Comparison of ENCODE assay signal across 27 cellular contexts in the genomic region with DNA sequence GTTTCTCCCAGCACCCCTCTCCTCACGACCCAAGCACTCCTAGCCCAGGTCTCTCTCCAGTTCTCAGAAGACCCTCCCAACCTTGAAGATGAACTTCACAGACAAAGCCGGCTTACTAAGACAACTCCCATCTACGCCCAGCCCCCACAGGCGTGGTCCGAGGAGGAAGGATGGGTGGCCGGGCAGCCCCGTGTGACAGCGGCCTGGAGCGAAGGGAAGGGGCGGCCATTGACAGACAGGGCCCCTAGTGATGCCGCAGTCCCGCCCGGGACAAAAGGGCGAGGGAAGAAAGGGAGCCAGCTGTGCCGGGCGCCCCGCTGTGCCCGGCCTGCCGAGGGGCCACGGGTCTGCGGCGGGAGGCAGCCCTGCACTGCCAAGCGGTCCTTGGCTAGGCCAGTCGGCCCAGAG. TPM values are rescaled to one million over a fixed set of nuclear protein-coding genes. Genes with fewer than 3 reads are reported as not detected.
A peak's percentile ranks its signal among the peaks of the same experiment; 100 is the strongest.
DNase-seq lines count a peak whose midpoint lies in the region; ATAC-seq, FAIRE-seq and TF ChIP-seq lines count a peak whose summit lies in the region.
"Had no signal": no experiment of that assay in that cellular context is flagged by ENCODE, and none has a peak within 500 bp of the region (broad histone marks: within the 10 kb centered on the region; RNA-seq: fewer than 3 reads in every experiment).

No MANE protein-coding gene starts in this region.

- no peak overlapping the region for H3K4me2 ChIP-seq in SK-N-SH
- H3K4me2 ChIP-seq in endothelial cell of umbilical vein (ENCODE audit: insufficient read depth, low read length): no peak overlapping the region

- no peak overlapping the region for H3K4me3 ChIP-seq in SK-N-SH (ENCODE audit: low read depth in 2 of 2, low read length in 1 of 2)
- H3K4me3 ChIP-seq in endothelial cell of umbilical vein (replicated peaks in 1 of 3; ENCODE audit: insufficient read depth in 1 of 3, low read depth in 1 of 3, low read length in 3 of 3): no peak overlapping the region

- no peaks in the 10 kb centered on the region for H3K9me1 ChIP-seq in endothelial cell of umbilical vein (replicated peaks; ENCODE audit: control insufficient read depth, extremely low read depth, insufficient read depth, low read length)

- DNase-seq in SK-N-SH (peak; percentile 42), endothelial cell of umbilical vein (ENCODE audit: low read depth, low spot score) (no peak), neural crest cell (ENCODE audit: low read depth, low spot score) (no peak), NCI-H1092 (lab: John Stamatoyannopoulos, UW) (no peak), NCI-H1694 treated with DMSO at 0.1 percent for 48 hours (lab: John Stamatoyannopoulos, UW) (no peak), GM10266 (ENCODE audit: extremely low spot score) (no peak)
- DNase-seq: CD4-positive, alpha-beta memory T cell; DMS79 treated with DMSO at 0.1 percent for 48 hours; GDM1; GOT3; HFFc6; NCI-H1105 treated with DMSO at 0.1 percent for 48 hours; NCI-H187 treated with DMSO at 0.1 percent for 48 hours; NCI-H446; NCI-H69; NK-92 treated with Interleukin-12 subunit alpha and Interleukin-12 subunit beta, amount 100 ng/mL, for 24 hours; SIG-M5 had no signal

- H2AFZ ChIP-seq in SK-N-SH (ENCODE audit: low read depth): no peak overlapping the region
- no peak overlapping the region for H2AFZ ChIP-seq in endothelial cell of umbilical vein (ENCODE audit: low read depth, low read length)

- no peak for FAIRE-seq in endothelial cell of umbilical vein (lab: Jason Lieb, UNC)
- FAIRE-seq: GM12891, GM18507 had no signal

- no peaks in the 10 kb centered on the region for H3K36me3 ChIP-seq in SK-N-SH (replicated peaks in 1 of 2; ENCODE audit: control insufficient read depth in 1 of 2, insufficient read depth in 2 of 2, low read length in 1 of 2)
- H3K36me3 ChIP-seq in endothelial cell of umbilical vein (ENCODE audit: control insufficient read depth in 2 of 2, extremely low read depth in 1 of 2, insufficient read depth in 2 of 2, low read length in 2 of 2): no peaks in the 10 kb centered on the region

- CTCF ChIA-PET in SK-N-SH (lab: Yijun Ruan, JAX) (interaction anchor here (1.0 to 2.4 kb wide), 2 partner anchors 10 to 238 kb away, joined by 3 to 6 read pairs; no protein-coding TSS in a partner anchor), endothelial cell of umbilical vein (lab: Charles Lee) (no interaction called here)

- no TSS peak for BruUV-seq in endothelial cell of umbilical vein (replicated peaks; lab: Mats Ljungman, UMichigan)

- H3K9me3 ChIP-seq in SK-N-SH: no peaks in the 10 kb centered on the region
- no peaks in the 10 kb centered on the region for H3K9me3 ChIP-seq in endothelial cell of umbilical vein (replicated peaks; ENCODE audit: control insufficient read depth, insufficient read depth, low read length)

- H3K27ac ChIP-seq in SK-N-SH (ENCODE audit: low read depth in 2 of 2, low read length in 1 of 2) (no peak overlapping the region), endothelial cell of umbilical vein (ENCODE audit: insufficient read depth, low read depth, low read length) (no peak overlapping the region)
- H3K27ac ChIP-seq: 22Rv1 had no signal

- peaks cover 57% of the 10 kb centered on the region for H3K4me1 Mint-ChIP-seq in neural crest cell
- H3K4me1 Mint-ChIP-seq: IgD-negative memory B cell had no signal

- no peak for TF ChIP-seq POLR2A in endothelial cell of umbilical vein (IDR thresholded peaks at IDR 0.05; ENCODE audit: low read depth, low read length)

- no peaks in the 10 kb centered on the region for H3K9me3 Mint-ChIP-seq in neural crest cell
- H3K9me3 Mint-ChIP-seq: CD4-positive, alpha-beta memory T cell; HFFc6 had no signal

- peak overlapping the region; percentile 52 for H3K4me3 Mint-ChIP-seq in neural crest cell
- H3K4me3 Mint-ChIP-seq: HFFc6, IgD-negative memory B cell had no signal

- no peak for ATAC-seq in SK-N-SH treated with all-trans-retinoic acid at 6 μM for 48 hours
- no peak for ATAC-seq in GM18870 (IDR thresholded peaks at IDR 0.05; ENCODE audit: unreplicated experiment)

- H3K4me1 ChIP-seq in SK-N-SH (ENCODE audit: control insufficient read depth in 1 of 2, insufficient read depth in 2 of 2, low read depth in 1 of 2, low read length in 1 of 2) (no peaks in the 10 kb centered on the region), endothelial cell of umbilical vein (ENCODE audit: control insufficient read depth, extremely low read depth, insufficient read depth, low read length) (no peaks in the 10 kb centered on the region)

- H3K27me3 Mint-ChIP-seq in neural crest cell (ENCODE audit: low read depth): peaks cover 100% of the 10 kb centered on the region

- H4K20me1 ChIP-seq in SK-N-SH (ENCODE audit: insufficient read depth) (no peaks in the 10 kb centered on the region), endothelial cell of umbilical vein (replicated peaks; ENCODE audit: control insufficient read depth, extremely low read depth, insufficient read depth, low read length) (no peaks in the 10 kb centered on the region)

- POLR2A ChIA-PET in SK-N-SH (lab: Yijun Ruan, JAX) (no interaction called here), endothelial cell of umbilical vein (lab: Charles Lee) (no interaction called here)

- no peak for TF ChIP-seq EP300 in SK-N-SH (IDR thresholded peaks at IDR 0.05; ENCODE audit: borderline replicate concordance in 1 of 2, low read depth in 1 of 2, low read length in 1 of 2)

- intact Hi-C loops in endothelial cell of umbilical vein (cut with micrococcal nuclease): no loop called here

- no peak overlapping the region for H3K27ac Mint-ChIP-seq in neural crest cell (ENCODE audit: unreplicated experiment)
- H3K27ac Mint-ChIP-seq: CD4-positive, alpha-beta memory T cell; HFFc6 had no signal

- H3K36me3 Mint-ChIP-seq in neural crest cell (ENCODE audit: low read depth): peaks cover 5% of the 10 kb centered on the region
- H3K36me3 Mint-ChIP-seq: CD4-positive, alpha-beta memory T cell had no signal

- TF ChIP-seq RAD21 in SK-N-SH (IDR thresholded peaks at IDR 0.05; ENCODE audit: low read length): no peak

- no peak for TF ChIP-seq CTCF in SK-N-SH (IDR thresholded peaks at IDR 0.05)
- TF ChIP-seq CTCF in endothelial cell of umbilical vein (IDR thresholded peaks at IDR 0.05; ENCODE audit: extremely low read depth in 1 of 2, insufficient read depth in 1 of 2, low read depth in 1 of 2, low read length in 2 of 2): no peak
- TF ChIP-seq CTCF in neural crest cell (conservative IDR thresholded peaks at IDR 0.05): no peak
- TF ChIP-seq CTCF in GM10266 (IDR thresholded peaks at IDR 0.05; ENCODE audit: control insufficient read depth, insufficient read depth, low read depth, missing control alignments): no peak

- H3F3A ChIP-seq in SK-N-SH (replicated peaks; ENCODE audit: insufficient read depth): no peaks in the 10 kb centered on the region

- dilution Hi-C loops in endothelial cell of umbilical vein (cut with MboI; ENCODE audit: extremely low pct_ligation_motif_present, low sequenced_read_pairs): no loop called here

- 9% methylated on average over 17 of the region's 24 CpGs for WGBS in SK-N-SH (ENCODE audit: low lambda C conversion rate)

- H3K9ac ChIP-seq in SK-N-SH (no peak overlapping the region), endothelial cell of umbilical vein (replicated peaks; ENCODE audit: extremely low read depth, insufficient read depth, low read length) (no peak overlapping the region)

- H3K79me2 ChIP-seq in SK-N-SH (ENCODE audit: insufficient read depth) (no peaks in the 10 kb centered on the region), endothelial cell of umbilical vein (ENCODE audit: control insufficient read depth, insufficient read depth, low read length) (no peaks in the 10 kb centered on the region)

- H3K27me3 ChIP-seq in SK-N-SH (ENCODE audit: insufficient read depth) (peaks cover 99% of the 10 kb centered on the region), endothelial cell of umbilical vein (ENCODE audit: control insufficient read depth in 2 of 2, insufficient read depth in 2 of 2, low read length in 2 of 2) (peaks cover 89 to 96% of the 10 kb centered on the region in 2 experiments)

- H3K9me2 ChIP-seq in SK-N-SH: no peaks in the 10 kb centered on the region

TF ChIP-seq in SK-N-SH, 30 proteins besides CTCF, POLR2A, EP300 and RAD21 (continues in another document):
- TF ChIP-seq FOSL2 (IDR thresholded peaks at IDR 0.05; ENCODE audit: borderline replicate concordance, low read depth) (no peak), MXI1 (IDR thresholded peaks at IDR 0.05; ENCODE audit: low read depth, low read length) (no peak), POLR2AphosphoS5 (IDR thresholded peaks at IDR 0.05; ENCODE audit: low read depth, low read length) (no peak), GABPA (IDR thresholded peaks at IDR 0.05; ENCODE audit: low read depth) (no peak)

TF ChIP-seq in SK-N-SH treated with all-trans-retinoic acid at 6 μM for 48 hours, 23 proteins besides CTCF, POLR2A, EP300 and RAD21 (continues in another document):
- TF ChIP-seq TCF4 (CRISPR knock-in tag; IDR thresholded peaks at IDR 0.05; ENCODE audit: borderline replicate concordance): no peak
- no peak for TF ChIP-seq ZNF565 (CRISPR knock-in tag; conservative IDR thresholded peaks at IDR 0.05; ENCODE audit: low read depth)

TF ChIP-seq in endothelial cell of umbilical vein, 7 proteins besides CTCF, POLR2A, EP300 and RAD21:
- TF ChIP-seq EZH2 (IDR thresholded peaks at IDR 0.05; ENCODE audit: borderline replicate concordance, low read depth, low read length, severe bottlenecking): peak; percentile 44
- TF ChIP-seq, protein P1, sequence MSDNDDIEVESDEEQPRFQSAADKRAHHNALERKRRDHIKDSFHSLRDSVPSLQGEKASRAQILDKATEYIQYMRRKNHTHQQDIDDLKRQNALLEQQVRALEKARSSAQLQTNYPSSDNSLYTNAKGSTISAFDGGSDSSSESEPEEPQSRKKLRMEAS (IDR thresholded peaks at IDR 0.05; ENCODE audit: insufficient read depth, insufficient read length): no peak

RNA-seq across cellular contexts. Expression of a gene that starts 6.9 kb away (rescaled TPM):
- polyA plus RNA-seq in SK-N-SH (2012; rRNA removed) (not detected in 2 replicates), endothelial cell of umbilical vein (not detected in 2 replicates)
- not detected in 2 replicates for polyA plus RNA-seq in SK-N-SH (2012; cell fraction: cytosol; rRNA removed)
- polyA plus RNA-seq in SK-N-SH (2012; cell fraction: nucleus; rRNA removed): not detected in 2 replicates
- total RNA-seq in endothelial cell of umbilical vein (not detected in 2 replicates), neural crest cell (10.2 and 10.9 TPM in 2 replicates)
- polyA plus RNA-seq in endothelial cell of umbilical vein (2011; cell fraction: cytosol; rRNA removed): not detected in 2 replicates
- polyA plus RNA-seq in endothelial cell of umbilical vein (2011; cell fraction: nucleus; rRNA removed): not detected in 2 replicates
- not detected in 2 replicates for polyA plus RNA-seq in endothelial cell of umbilical vein (2012)
- polyA minus RNA-seq in endothelial cell of umbilical vein: not detected in 2 replicates
- polyA minus RNA-seq in endothelial cell of umbilical vein (2011; cell fraction: cytosol; rRNA and poly(A)+ RNA removed): not detected
- polyA minus RNA-seq in endothelial cell of umbilical vein (2011; cell fraction: nucleus; rRNA and poly(A)+ RNA removed): not detected in 2 replicates
- total RNA-seq: CD4-positive, alpha-beta memory T cell; HFFc6; LHCN-M2; OCI-LY7; RPMI7951 had no signal
- polyA plus RNA-seq: BJ; CD4-positive, alpha-beta memory T cell; IgD-negative memory B cell had no signal

Comparison
In these comparisons a context has a peak if more than half of its experiments do, and no peak if none do; other contexts are left out.
1. RNA of a gene that starts 6.9 kb away (total RNA-seq): 10.2 to 10.9 TPM in neural crest cell; not detected in endothelial cell of umbilical vein; every median in the first group is over 10 times any median in the second.